In genomic region chr9:131259916-131260597, GRCh38 we compare ENCODE assay signal across 22 cellular contexts. TPM values are rescaled to one million over a fixed set of nuclear protein-coding genes. Genes with fewer than 3 reads are reported as not detected.
DNase-seq lines count a peak whose midpoint lies in the region; ATAC-seq and TF ChIP-seq lines count a peak whose summit lies in the region.
"Had no signal": no experiment of that assay in that cellular context is flagged by ENCODE, and none has a peak within 500 bp of the region (broad histone marks: within the 10 kb centered on the region; RNA-seq: fewer than 3 reads in every experiment).

No MANE protein-coding gene starts in this region.

- no peaks in the 10 kb centered on the region for H3K27me3 Mint-ChIP-seq in activated CD8-positive, alpha-beta memory T cell treated with anti-CD3 and anti-CD28 coated beads, Interleukin-2, amount 10 ng/mL, durations not matched to agents 7 days and 5 days
- no peaks in the 10 kb centered on the region for H3K27me3 Mint-ChIP-seq in CD8-positive, alpha-beta T cell (ENCODE audit: low read depth)
- no peaks in the 10 kb centered on the region for H3K27me3 Mint-ChIP-seq in activated naive CD8-positive, alpha-beta T cell treated with anti-CD3 and anti-CD28 coated beads for 36 hours
- H3K27me3 Mint-ChIP-seq in natural killer cell (ENCODE audit: low read depth in 2 of 2): no peaks in the 10 kb centered on the region

- H3K4me1 Mint-ChIP-seq in activated CD8-positive, alpha-beta memory T cell treated with anti-CD3 and anti-CD28 coated beads, Interleukin-2, amount 10 ng/mL, durations not matched to agents 7 days and 5 days: peaks cover 58% of the 10 kb centered on the region
- H3K4me1 Mint-ChIP-seq in CD8-positive, alpha-beta T cell (ENCODE audit: low read depth): peaks cover 75% of the 10 kb centered on the region
- H3K4me1 Mint-ChIP-seq in activated naive CD8-positive, alpha-beta T cell treated with anti-CD3 and anti-CD28 coated beads for 36 hours: peaks cover 68% of the 10 kb centered on the region
- H3K4me1 Mint-ChIP-seq in natural killer cell: peaks cover 44 to 57% of the 10 kb centered on the region in 2 donors

- H3K4me2 ChIP-seq in PC-3 (ENCODE audit: low read length): no peak overlapping the region
- H3K4me2 ChIP-seq: A549 had no signal

- H3K4me1 ChIP-seq in CD8-positive, alpha-beta T cell (ENCODE audit: insufficient read depth, low read length): peaks cover 91% of the 10 kb centered on the region
- H3K4me1 ChIP-seq in PC-3 (ENCODE audit: insufficient read depth, low read length): no peaks in the 10 kb centered on the region
- H3K4me1 ChIP-seq: body of pancreas had no signal

- no peaks in the 10 kb centered on the region for H3K9me3 ChIP-seq in CD8-positive, alpha-beta T cell (ENCODE audit: low read length)
- no peaks in the 10 kb centered on the region for H3K9me3 ChIP-seq in PC-3 (ENCODE audit: low read length)
- H3K9me3 ChIP-seq: A549, body of pancreas, gastrocnemius medialis, right lobe of liver, upper lobe of right lung had no signal

- no peak overlapping the region for H2AFZ ChIP-seq in PC-3 (ENCODE audit: low read length)

- no peaks in the 10 kb centered on the region for H3K79me2 ChIP-seq in PC-3 (ENCODE audit: low read length)

- TF ChIP-seq CTCF in CD8-positive, alpha-beta T cell (IDR thresholded peaks at IDR 0.05): no peak
- TF ChIP-seq CTCF in natural killer cell (IDR thresholded peaks at IDR 0.05) (no peak), PC-3 (conservative IDR thresholded peaks at IDR 0.05; ENCODE audit: low read depth, low read length) (no peak)

- peak overlapping the region; percentile 34 for H3K27ac Mint-ChIP-seq in activated CD8-positive, alpha-beta memory T cell treated with anti-CD3 and anti-CD28 coated beads, Interleukin-2, amount 10 ng/mL, durations not matched to agents 7 days and 5 days
- peak overlapping the region; percentile 75 for H3K27ac Mint-ChIP-seq in CD8-positive, alpha-beta T cell
- H3K27ac Mint-ChIP-seq in activated naive CD8-positive, alpha-beta T cell treated with anti-CD3 and anti-CD28 coated beads for 36 hours: peak overlapping the region; percentile 61
- H3K27ac Mint-ChIP-seq in natural killer cell: peak overlapping the region; percentile 44 to 64
- H3K27ac Mint-ChIP-seq: mesothelial cell of epicardium had no signal

- no TSS peak for BruUV-seq in PC-3 (replicated peaks; lab: Mats Ljungman, UMichigan)

- intact Hi-C loops in CD8-positive, alpha-beta T cell (cut with DNase I, micrococcal nuclease): loop anchor here (5.0 to 10.0 kb wide), 3 partner anchors 137 to 1095 kb away; partner anchors contain the start of genes POMT1 (in 1 of the 2) and SETX (in 1 of the 2)
- intact Hi-C loops in natural killer cell (cut with micrococcal nuclease) (loop anchor here (10.0 kb wide), 2 partner anchors 475 to 1885 kb away; no protein-coding TSS in a partner anchor), PC-3 (cut with micrococcal nuclease) (no loop called here)

- no peaks in the 10 kb centered on the region for H3K9me2 ChIP-seq in PC-3 (replicated peaks; ENCODE audit: low read length)

- H3F3A ChIP-seq in PC-3 (ENCODE audit: low read length, unreplicated experiment): no peaks in the 10 kb centered on the region

- no peaks in the 10 kb centered on the region for H4K20me1 ChIP-seq in PC-3 (ENCODE audit: low read length)

- no peak overlapping the region for H3K4me3 Mint-ChIP-seq in activated CD8-positive, alpha-beta memory T cell treated with anti-CD3 and anti-CD28 coated beads, Interleukin-2, amount 10 ng/mL, durations not matched to agents 7 days and 5 days
- no peak overlapping the region for H3K4me3 Mint-ChIP-seq in CD8-positive, alpha-beta T cell
- H3K4me3 Mint-ChIP-seq in activated naive CD8-positive, alpha-beta T cell treated with anti-CD3 and anti-CD28 coated beads for 36 hours: no peak overlapping the region
- H3K4me3 Mint-ChIP-seq in natural killer cell: no peak overlapping the region
- H3K4me3 Mint-ChIP-seq: mesothelial cell of epicardium had no signal

- H3K4me3 ChIP-seq in CD8-positive, alpha-beta T cell (ENCODE audit: low read depth, low read length): no peak overlapping the region
- no peak overlapping the region for H3K4me3 ChIP-seq in PC-3 (ENCODE audit: low read length)
- H3K4me3 ChIP-seq: A549, body of pancreas, coronary artery, gastrocnemius medialis, right lobe of liver, upper lobe of right lung had no signal

- H3K27ac ChIP-seq in CD8-positive, alpha-beta T cell (ENCODE audit: low read depth, low read length): peak overlapping the region; percentile 8
- H3K27ac ChIP-seq in PC-3 (ENCODE audit: low read length): no peak overlapping the region
- H3K27ac ChIP-seq: A549, body of pancreas, coronary artery, right lobe of liver, upper lobe of right lung had no signal

- no peaks in the 10 kb centered on the region for H3K27me3 ChIP-seq in CD8-positive, alpha-beta T cell (ENCODE audit: insufficient read depth, low read length)
- H3K27me3 ChIP-seq in PC-3 (ENCODE audit: low read length): no peaks in the 10 kb centered on the region
- H3K27me3 ChIP-seq: body of pancreas, gastrocnemius medialis, right lobe of liver, upper lobe of right lung had no signal

- ATAC-seq in activated CD8-positive, alpha-beta memory T cell treated with anti-CD3 and anti-CD28 coated beads, Interleukin-2, amount 10 ng/mL, durations not matched to agents 7 days and 5 days: no peak
- no peak for ATAC-seq in CD8-positive, alpha-beta T cell
- ATAC-seq in natural killer cell (no peak), PC-3 (no peak), GM18517 (IDR thresholded peaks at IDR 0.05; ENCODE audit: unreplicated experiment) (no peak), GM21526 (IDR thresholded peaks at IDR 0.05; ENCODE audit: low FRiP score, unreplicated experiment) (no peak)
- ATAC-seq: A549, body of pancreas, gastrocnemius medialis, left colon, right lobe of liver, upper lobe of right lung had no signal

- POLR2A ChIA-PET in CD8-positive, alpha-beta T cell (lab: Charles Lee): interaction anchor here (4.3 to 11.6 kb wide), 2 partner anchors 12 to 21 kb away, joined by 49 to 490 read pairs; partner anchors contain the start of gene FAM78A
- POLR2A ChIA-PET in PC-3 (lab: Charles Lee; ENCODE audit: unreplicated experiment): no interaction called here

- CTCF ChIA-PET in activated CD8-positive, alpha-beta memory T cell treated with anti-CD3 and anti-CD28 coated beads, Interleukin-2, amount 10 ng/mL, durations not matched to agents 7 days and 5 days (lab: Charles Lee): interaction anchor here (9.6 kb wide), 1 partner anchor 11 kb away, joined by 177 read pairs; the partner anchor contains the start of gene FAM78A
- CTCF ChIA-PET in CD8-positive, alpha-beta T cell (lab: Charles Lee): interaction anchor here (0.9 to 1.1 kb wide), 2 partner anchors 12 to 15 kb away, joined by 3 to 4 read pairs; no protein-coding TSS in a partner anchor
- CTCF ChIA-PET in PC-3 (lab: Charles Lee): no interaction called here

- no peaks in the 10 kb centered on the region for H3K9me3 Mint-ChIP-seq in activated CD8-positive, alpha-beta memory T cell treated with anti-CD3 and anti-CD28 coated beads, Interleukin-2, amount 10 ng/mL, durations not matched to agents 7 days and 5 days (ENCODE audit: low read depth)
- H3K9me3 Mint-ChIP-seq in CD8-positive, alpha-beta T cell: no peaks in the 10 kb centered on the region
- H3K9me3 Mint-ChIP-seq in activated naive CD8-positive, alpha-beta T cell treated with anti-CD3 and anti-CD28 coated beads for 36 hours: no peaks in the 10 kb centered on the region
- H3K9me3 Mint-ChIP-seq in natural killer cell: no peaks in the 10 kb centered on the region
- H3K9me3 Mint-ChIP-seq: mesothelial cell of epicardium had no signal

- peaks cover 37% of the 10 kb centered on the region for H3K36me3 Mint-ChIP-seq in activated CD8-positive, alpha-beta memory T cell treated with anti-CD3 and anti-CD28 coated beads, Interleukin-2, amount 10 ng/mL, durations not matched to agents 7 days and 5 days
- H3K36me3 Mint-ChIP-seq in CD8-positive, alpha-beta T cell: peaks cover 58% of the 10 kb centered on the region
- peaks cover 30% of the 10 kb centered on the region for H3K36me3 Mint-ChIP-seq in activated naive CD8-positive, alpha-beta T cell treated with anti-CD3 and anti-CD28 coated beads for 36 hours
- peaks cover 8% of the 10 kb centered on the region for H3K36me3 Mint-ChIP-seq in natural killer cell
- H3K36me3 Mint-ChIP-seq: mesothelial cell of epicardium had no signal

- DNase-seq in activated CD8-positive, alpha-beta memory T cell treated with anti-CD3 and anti-CD28 coated beads, Interleukin-2, amount 10 ng/mL, durations not matched to agents 7 days and 5 days: no peak
- no peak for DNase-seq in activated CD8-positive, alpha-beta memory T cell treated with anti-CD3 and anti-CD28 coated beads for 24 hours
- no peak for DNase-seq in CD8-positive, alpha-beta T cell
- DNase-seq in activated naive CD8-positive, alpha-beta T cell treated with anti-CD3 and anti-CD28 coated beads for 36 hours: no peak
- DNase-seq in natural killer cell (no peak), PC-3 (no peak)
- DNase-seq: activated effector memory CD4-positive, alpha-beta T cell treated with anti-CD3 and anti-CD28 coated beads, Interleukin-2, amount 50 U/mL, for 16 hours; body of pancreas; gastrocnemius medialis; KG1; left colon; NCI-H1048; NCI-H2081; RPMI8226; SW 1271; upper lobe of right lung had no signal

- peaks cover 29% of the 10 kb centered on the region for H3K36me3 ChIP-seq in CD8-positive, alpha-beta T cell (ENCODE audit: insufficient read depth, low read length)
- H3K36me3 ChIP-seq in PC-3 (ENCODE audit: low read depth, low read length): no peaks in the 10 kb centered on the region

- no peak overlapping the region for H3K9ac ChIP-seq in PC-3 (ENCODE audit: low read length)

RNA-seq across cellular contexts. Expression of gene FAM78A, which starts 16.3 kb away (rescaled TPM):
- 10 to 100 TPM; 76.8 to 80.0 TPM for total RNA-seq in activated CD8-positive, alpha-beta memory T cell treated with anti-CD3 and anti-CD28 coated beads, Interleukin-2, amount 10 ng/mL, durations not matched to agents 7 days and 5 days
- total RNA-seq in CD8-positive, alpha-beta T cell: 10 to 100 TPM; 44.0 to 44.2 TPM
- 10 to 100 TPM; 36.1 to 37.4 TPM for total RNA-seq in activated naive CD8-positive, alpha-beta T cell treated with anti-CD3 and anti-CD28 coated beads for 36 hours
- total RNA-seq in natural killer cell (10 to 100 TPM; 57.6 to 91.7 (median 88.3) TPM), PC-3 (2014; rRNA removed) (0.07 and 0.40 TPM in 2 replicates)

RNA-seq across cellular contexts. Expression of gene PLPP7, which starts 29.5 kb away (rescaled TPM):
- not detected for total RNA-seq in activated CD8-positive, alpha-beta memory T cell treated with anti-CD3 and anti-CD28 coated beads, Interleukin-2, amount 10 ng/mL, durations not matched to agents 7 days and 5 days
- total RNA-seq in CD8-positive, alpha-beta T cell: not detected
- total RNA-seq in activated naive CD8-positive, alpha-beta T cell treated with anti-CD3 and anti-CD28 coated beads for 36 hours: under 1 TPM; 0.35 to 0.42 TPM
- total RNA-seq in natural killer cell (under 1 TPM; 0.28 to 0.59 (median 0.34) TPM), PC-3 (2014; rRNA removed) (0.98 TPM in 1 of 2 replicates, not detected in the other)

Comparison
In these comparisons a context has a peak if more than half of its experiments do, and no peak if none do; other contexts are left out.
1. RNA of gene FAM78A, which starts 16.3 kb away (total RNA-seq): 57.6 to 91.7 TPM in natural killer cell, 76.8 to 80.0 TPM in activated CD8-positive, alpha-beta memory T cell treated with anti-CD3 and anti-CD28 coated beads, Interleukin-2, amount 10 ng/mL, durations not matched to agents 7 days and 5 days, 44.0 to 44.2 TPM in CD8-positive, alpha-beta T cell and 36.1 to 37.4 TPM in activated naive CD8-positive, alpha-beta T cell treated with anti-CD3 and anti-CD28 coated beads for 36 hours; 0.07 to 0.40 TPM in PC-3; every median in the first group is over 10 times any median in the second.
2. Peak in every context shown above with its lines, with median percentiles within 50 percentile points of each other: H3K27ac Mint-ChIP-seq.